36 cellular contexts compared by ENCODE assay signal in genomic region chr11:88790179-88790578, GRCh38.
"Had no signal": no experiment of that assay in that cellular context is flagged by ENCODE, and none has a peak within 500 bp of the region (broad histone marks: within the 10 kb centered on the region; RNA-seq: fewer than 3 reads in every experiment).

No MANE protein-coding gene starts in this region.

- H3K4me1 Mint-ChIP-seq: activated B cell treated with CpG ODN at 0.5 μM for 24 hours; activated CD4-positive, alpha-beta T cell treated with anti-CD3 and anti-CD28 coated beads, Interleukin-2, amount 10 ng/mL, durations not matched to agents 24 days and 14 days; activated naive CD8-positive, alpha-beta T cell treated with anti-CD3 and anti-CD28 coated beads for 36 hours; activated T-helper 17 cell treated with anti-CD3 and anti-CD28 coated beads, Interleukin-2, amount 50 U/mL, for 72 hours had no signal

- H3K9me3 Mint-ChIP-seq: activated CD4-positive, alpha-beta memory T cell treated with anti-CD3 and anti-CD28 coated beads for 36 hours; activated CD4-positive, alpha-beta T cell treated with anti-CD3 and anti-CD28 coated beads, Interleukin-2, amount 10 ng/mL, durations not matched to agents 24 days and 14 days; activated CD8-positive, alpha-beta T cell treated with anti-CD3 and anti-CD28 coated beads for 36 hours; activated naive CD4-positive, alpha-beta T cell treated with anti-CD3 and anti-CD28 coated beads for 36 hours; activated naive CD8-positive, alpha-beta T cell treated with anti-CD3 and anti-CD28 coated beads for 36 hours; activated T-cell treated with anti-CD3 and anti-CD28 coated beads, Interleukin-2, amount 50 U/mL, for 4 hours; activated T-helper 1 cell treated with anti-CD3 and anti-CD28 coated beads, Interleukin-12 subunit alpha, Interleukin-12 subunit beta, Interleukin-2, Interleukin-4 antibody, amounts not matched to agents 30 ng/mL and 10 ng/mL and 1 ng/mL, durations not matched to agents 14 hours and 24 hours and 36 hours; T-helper 1 cell treated with Interleukin-12 subunit alpha and Interleukin-12 subunit beta and Interleukin-4 antibody, amounts not matched to agents 30 μg/mL and 1 μg/mL, for 36 hours; T-helper 2 cell treated with Interferon-gamma antibody and Interleukin-4, amounts not matched to agents 5 μg/mL and 100 μg/mL, for 36 hours had no signal

- H3K27me3 ChIP-seq: adrenal gland, body of pancreas, brain microvascular endothelial cell, breast epithelium had no signal

- H3K27ac Mint-ChIP-seq: activated B cell treated with CpG ODN at 0.5 μM for 24 hours; activated CD4-positive, alpha-beta memory T cell treated with anti-CD3 and anti-CD28 coated beads for 36 hours; activated CD4-positive, alpha-beta T cell treated with anti-CD3 and anti-CD28 coated beads, Interleukin-2, amount 10 ng/mL, durations not matched to agents 24 days and 14 days; activated CD8-positive, alpha-beta T cell treated with anti-CD3 and anti-CD28 coated beads for 36 hours; activated naive CD4-positive, alpha-beta T cell treated with anti-CD3 and anti-CD28 coated beads for 36 hours; activated naive CD4-positive, alpha-beta T cell treated with anti-CD3 and anti-CD28 coated beads, Interleukin-2, amount 50 U/mL, for 72 hours; activated naive CD8-positive, alpha-beta T cell treated with anti-CD3 and anti-CD28 coated beads for 36 hours; activated T-helper 1 cell treated with anti-CD3 and anti-CD28 coated beads, Interleukin-12 subunit alpha, Interleukin-12 subunit beta, Interleukin-2, Interleukin-4 antibody, amounts not matched to agents 30 ng/mL and 10 ng/mL and 1 ng/mL, durations not matched to agents 14 hours and 24 hours and 36 hours; activated T-helper 17 cell treated with anti-CD3 and anti-CD28 coated beads, Interleukin-2, amount 50 U/mL, for 72 hours; T-helper 1 cell treated with Interleukin-12 subunit alpha and Interleukin-12 subunit beta and Interleukin-4 antibody, amounts not matched to agents 30 μg/mL and 1 μg/mL, for 36 hours; T-helper 2 cell treated with Interferon-gamma antibody and Interleukin-4, amounts not matched to agents 5 μg/mL and 100 μg/mL, for 36 hours had no signal

- H3K4me1 ChIP-seq: adrenal gland, body of pancreas, breast epithelium had no signal

- ATAC-seq: activated CD8-positive, alpha-beta T cell treated with anti-CD3 and anti-CD28 coated beads for 36 hours; activated naive CD4-positive, alpha-beta T cell treated with anti-CD3 and anti-CD28 coated beads, Interleukin-2, amount 50 U/mL, for 72 hours; activated T-cell treated with anti-CD3 and anti-CD28 coated beads, Interleukin-2, amount 50 U/mL, for 4 hours; activated T-helper 17 cell treated with anti-CD3 and anti-CD28 coated beads, Interleukin-2, amount 50 U/mL, for 72 hours; body of pancreas had no signal

- H3K27me3 Mint-ChIP-seq: activated B cell treated with CpG ODN at 0.5 μM for 24 hours; activated CD4-positive, alpha-beta memory T cell treated with anti-CD3 and anti-CD28 coated beads for 36 hours; activated CD4-positive, alpha-beta T cell treated with anti-CD3 and anti-CD28 coated beads, Interleukin-2, amount 10 ng/mL, durations not matched to agents 24 days and 14 days; activated CD8-positive, alpha-beta T cell treated with anti-CD3 and anti-CD28 coated beads for 36 hours; activated naive CD8-positive, alpha-beta T cell treated with anti-CD3 and anti-CD28 coated beads for 36 hours; activated T-helper 17 cell treated with anti-CD3 and anti-CD28 coated beads, Interleukin-2, amount 50 U/mL, for 72 hours had no signal

- FAIRE-seq: astrocyte, colon, TTC549 had no signal

- H3K27ac ChIP-seq: adrenal gland, body of pancreas, brain microvascular endothelial cell, breast epithelium, VCaP had no signal

- H3K36me3 Mint-ChIP-seq: activated CD4-positive, alpha-beta memory T cell treated with anti-CD3 and anti-CD28 coated beads for 36 hours; activated naive CD8-positive, alpha-beta T cell treated with anti-CD3 and anti-CD28 coated beads for 36 hours had no signal

- H3K36me3 ChIP-seq: adrenal gland, brain microvascular endothelial cell, breast epithelium had no signal

- H3K4me3 ChIP-seq: adrenal gland, body of pancreas, breast epithelium had no signal

- DNase-seq: activated B cell treated with CpG ODN at 0.5 μM for 24 hours; activated CD4-positive, alpha-beta memory T cell treated with anti-CD3 and anti-CD28 coated beads for 36 hours; activated CD4-positive, alpha-beta T cell treated with anti-CD3 and anti-CD28 coated beads for 4 hours; activated CD4-positive, alpha-beta T cell treated with anti-CD3 and anti-CD28 coated beads, Interleukin-2, amount 10 ng/mL, durations not matched to agents 24 days and 14 days; activated CD4-positive, alpha-beta T cell treated with anti-CD3 and anti-CD28 coated beads, Interleukin-2, amount 50 U/mL, for 1 hour; activated CD4-positive, alpha-beta T cell treated with anti-CD3 and anti-CD28 coated beads, Interleukin-2, amount 50 U/mL, for 4 hours; activated CD4-positive, CD25-positive, alpha-beta regulatory T cell treated with anti-CD3 and anti-CD28 coated beads, Interleukin-2, amount 50 U/mL, for 72 hours; activated CD8-positive, alpha-beta memory T cell treated with anti-CD3 and anti-CD28 coated beads, Interleukin-2, amount 50 U/mL, for 4 hours; activated CD8-positive, alpha-beta T cell treated with anti-CD3 and anti-CD28 coated beads for 36 hours; activated effector memory CD4-positive, alpha-beta T cell treated with anti-CD3 and anti-CD28 coated beads, Interleukin-2, amount 50 U/mL, for 16 hours; activated gamma-delta T cell treated with Interleukin-2 at 50 U/mL for 16 hours; activated naive CD4-positive, alpha-beta T cell; activated naive CD4-positive, alpha-beta T cell treated with anti-CD3 and anti-CD28 coated beads for 36 hours; activated naive CD4-positive, alpha-beta T cell treated with anti-CD3 and anti-CD28 coated beads, Interleukin-2, amount 50 U/mL, for 16 hours; activated naive CD8-positive, alpha-beta T cell treated with anti-CD3 and anti-CD28 coated beads for 36 hours; activated T-cell treated with anti-CD3 and anti-CD28 coated beads for 4 hours; activated T-cell treated with anti-CD3 and anti-CD28 coated beads, Interleukin-2, amount 50 U/mL, for 1 hour; activated T-cell treated with anti-CD3 and anti-CD28 coated beads, Interleukin-2, amount 50 U/mL, for 4 hours; adrenal gland; amniotic stem cell; aorta; body of pancreas; brain microvascular endothelial cell; central memory CD4-positive, alpha-beta T cell; T-helper 2 cell; T-helper 9 cell had no signal

- H3K4me3 Mint-ChIP-seq: activated B cell treated with CpG ODN at 0.5 μM for 24 hours; activated CD4-positive, alpha-beta memory T cell treated with anti-CD3 and anti-CD28 coated beads for 36 hours; activated CD4-positive, alpha-beta T cell treated with anti-CD3 and anti-CD28 coated beads, Interleukin-2, amount 10 ng/mL, durations not matched to agents 24 days and 14 days; activated CD8-positive, alpha-beta T cell treated with anti-CD3 and anti-CD28 coated beads for 36 hours; activated naive CD4-positive, alpha-beta T cell treated with anti-CD3 and anti-CD28 coated beads for 36 hours; activated naive CD8-positive, alpha-beta T cell treated with anti-CD3 and anti-CD28 coated beads for 36 hours; activated T-cell treated with anti-CD3 and anti-CD28 coated beads, Interleukin-2, amount 50 U/mL, for 4 hours; activated T-helper 1 cell treated with anti-CD3 and anti-CD28 coated beads, Interleukin-12 subunit alpha, Interleukin-12 subunit beta, Interleukin-2, Interleukin-4 antibody, amounts not matched to agents 30 ng/mL and 10 ng/mL and 1 ng/mL, durations not matched to agents 14 hours and 24 hours and 36 hours; activated T-helper 17 cell treated with anti-CD3 and anti-CD28 coated beads, Interleukin-2, amount 50 U/mL, for 72 hours; T-helper 1 cell treated with Interleukin-12 subunit alpha and Interleukin-12 subunit beta and Interleukin-4 antibody, amounts not matched to agents 30 μg/mL and 1 μg/mL, for 36 hours; T-helper 2 cell treated with Interferon-gamma antibody and Interleukin-4, amounts not matched to agents 5 μg/mL and 100 μg/mL, for 36 hours had no signal

- H3K9me3 ChIP-seq: adrenal gland, body of pancreas, breast epithelium had no signal
